In the genomic region with DNA sequence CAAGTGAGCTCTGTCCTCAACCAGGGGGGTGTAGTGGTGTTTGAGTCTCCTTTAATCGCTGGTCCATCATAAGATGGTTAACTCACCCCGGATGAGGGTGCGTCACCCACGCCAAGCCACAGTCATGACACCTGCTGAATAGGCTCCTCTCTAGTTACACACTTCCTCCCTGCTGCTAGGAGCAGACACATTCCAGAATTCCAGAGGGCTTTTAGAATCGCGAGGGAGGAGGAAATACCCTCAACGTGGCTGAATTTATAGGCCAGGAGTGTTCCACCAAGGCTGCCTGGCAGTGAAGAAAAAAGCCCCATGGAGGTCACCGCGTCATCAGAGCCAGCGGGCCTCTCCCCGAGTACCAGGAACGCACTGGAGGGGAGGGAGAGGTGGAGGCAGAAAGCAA, we compare ENCODE assay signal across 8 cellular contexts. TPM values are rescaled to one million over a fixed set of nuclear protein-coding genes. Genes with fewer than 3 reads are reported as not detected.
DNase-seq lines count a peak whose midpoint lies in the region; ATAC-seq lines count a peak whose summit lies in the region.

No MANE protein-coding gene starts in this region.

- H3K36me3 Mint-ChIP-seq in activated CD4-positive, alpha-beta T cell treated with anti-CD3 and anti-CD28 coated beads, Interleukin-2, amount 10 ng/mL, durations not matched to agents 7 days and 5 days (ENCODE audit: low read depth): peaks cover 64% of the 10 kb centered on the region

- no peak for ATAC-seq in HG02763 (IDR thresholded peaks at IDR 0.05; ENCODE audit: unreplicated experiment)
- ATAC-seq in HG02571 (IDR thresholded peaks at IDR 0.05; ENCODE audit: unreplicated experiment): no peak

- H3K9ac ChIP-seq in skeletal muscle satellite cell (ENCODE audit: low read depth, low read length): peak overlapping the region; percentile 40

- POLR2A ChIA-PET in activated CD4-positive, alpha-beta T cell treated with anti-CD3 and anti-CD28 coated beads, Interleukin-2, amount 10 ng/mL, durations not matched to agents 7 days and 5 days (lab: Charles Lee): no interaction called here

- DNase-seq in HK-2 (ENCODE audit: unreplicated experiment) (peak; percentile 54), glomerular visceral epithelial cell (ENCODE audit: extremely low spot score) (peak; percentile 93), T1000 (lab: John Stamatoyannopoulos, UW) (no peak), GM19238 (ENCODE audit: insufficient read length, low spot score) (no peak)
- no peak for DNase-seq in activated CD4-positive, alpha-beta T cell treated with anti-CD3 and anti-CD28 coated beads, Interleukin-2, amount 10 ng/mL, durations not matched to agents 7 days and 5 days

- H3K4me3 Mint-ChIP-seq in activated CD4-positive, alpha-beta T cell treated with anti-CD3 and anti-CD28 coated beads, Interleukin-2, amount 10 ng/mL, durations not matched to agents 7 days and 5 days: peak overlapping the region; percentile 72

- peaks cover 58% of the 10 kb centered on the region for H3K36me3 ChIP-seq in skeletal muscle satellite cell (ENCODE audit: insufficient read depth, low read length)

- CTCF ChIA-PET in activated CD4-positive, alpha-beta T cell treated with anti-CD3 and anti-CD28 coated beads, Interleukin-2, amount 10 ng/mL, durations not matched to agents 7 days and 5 days (lab: Charles Lee): interaction anchor here (0.6 to 1.5 kb wide), 3 partner anchors 36 to 37 kb away, joined by 3 to 8 read pairs (median 3); no protein-coding TSS in a partner anchor

- no peaks in the 10 kb centered on the region for H3K9me3 Mint-ChIP-seq in activated CD4-positive, alpha-beta T cell treated with anti-CD3 and anti-CD28 coated beads, Interleukin-2, amount 10 ng/mL, durations not matched to agents 7 days and 5 days

- H3K4me3 ChIP-seq in skeletal muscle satellite cell (ENCODE audit: low read length): peak overlapping the region; percentile 16

- no peaks in the 10 kb centered on the region for H3K9me3 ChIP-seq in skeletal muscle satellite cell (replicated peaks; ENCODE audit: low read length)

- H3K4me2 ChIP-seq in skeletal muscle satellite cell (ENCODE audit: low read length): peak overlapping the region; percentile 51

- H3K4me1 ChIP-seq in skeletal muscle satellite cell (ENCODE audit: control insufficient read depth, insufficient read depth, low read length): peaks cover 32% of the 10 kb centered on the region

- peaks cover 72% of the 10 kb centered on the region for H3K4me1 Mint-ChIP-seq in activated CD4-positive, alpha-beta T cell treated with anti-CD3 and anti-CD28 coated beads, Interleukin-2, amount 10 ng/mL, durations not matched to agents 7 days and 5 days

- no peaks in the 10 kb centered on the region for H3K27me3 ChIP-seq in skeletal muscle satellite cell (ENCODE audit: control insufficient read depth, insufficient read depth, low read length)

- H3K27ac Mint-ChIP-seq in activated CD4-positive, alpha-beta T cell treated with anti-CD3 and anti-CD28 coated beads, Interleukin-2, amount 10 ng/mL, durations not matched to agents 7 days and 5 days: peak overlapping the region; percentile 43

- no peaks in the 10 kb centered on the region for H3K27me3 Mint-ChIP-seq in activated CD4-positive, alpha-beta T cell treated with anti-CD3 and anti-CD28 coated beads, Interleukin-2, amount 10 ng/mL, durations not matched to agents 7 days and 5 days

RNA-seq across cellular contexts. Expression of a gene that starts 5.1 kb away (rescaled TPM):
- total RNA-seq in activated CD4-positive, alpha-beta T cell treated with anti-CD3 and anti-CD28 coated beads, Interleukin-2, amount 10 ng/mL, durations not matched to agents 7 days and 5 days: 10 to 100 TPM; 60.2 to 61.1 TPM
- 119 and 152 TPM in 2 replicates for total RNA-seq in skeletal muscle satellite cell (2012; rRNA removed)

Comparison
In these comparisons a context has a peak if more than half of its experiments do, and no peak if none do; other contexts are left out.
1. DNase-seq: peak in HK-2 (single experiment) and glomerular visceral epithelial cell (single experiment); none in activated CD4-positive, alpha-beta T cell treated with anti-CD3 and anti-CD28 coated beads, Interleukin-2, amount 10 ng/mL, durations not matched to agents 7 days and 5 days (single experiment), T1000 (single experiment) and GM19238 (single experiment).